ENCODE assay signal across 18 cellular contexts in genomic region chr14:99800781-99801180, GRCh38. TPM values are rescaled to one million over a fixed set of nuclear protein-coding genes. Genes with fewer than 3 reads are reported as not detected.
DNase-seq lines count a peak whose midpoint lies in the region; ATAC-seq and TF ChIP-seq lines count a peak whose summit lies in the region.
"Had no signal": no experiment of that assay in that cellular context is flagged by ENCODE, and none has a peak within 500 bp of the region (broad histone marks: within the 10 kb centered on the region; RNA-seq: fewer than 3 reads in every experiment).

No MANE protein-coding gene starts in this region.

- POLR2A ChIA-PET in HEK293 (lab: Yijun Ruan, JAX), result no interaction called here

- CTCF ChIA-PET in HEK293 (lab: Yijun Ruan, JAX), result no interaction called here
- CTCF ChIA-PET in activated naive CD4-positive, alpha-beta T cell treated with anti-CD3 and anti-CD28 coated beads, Interleukin-2, amount 10 ng/mL, durations not matched to agents 7 days and 5 days (lab: Charles Lee), result no interaction called here

- H3K9me3 ChIP-seq in HEK293 (ENCODE audit: control insufficient read depth, insufficient read depth, low read depth, low read length) (no peaks in the 10 kb centered on the region), sigmoid colon (no peaks in the 10 kb centered on the region)

- TF ChIP-seq CTCF in HEK293 (tag by site-specific recombination; IDR thresholded peaks at IDR 0.05) (no peak), glutamatergic neuron (IDR thresholded peaks at IDR 0.05; ENCODE audit: partially characterized antibody, unreplicated experiment) (no peak), omental fat pad (IDR thresholded peaks at IDR 0.05) (no peak), sigmoid colon (IDR thresholded peaks at IDR 0.05) (no peak)

- H3K4me3 Mint-ChIP-seq in glutamatergic neuron (ENCODE audit: unreplicated experiment), result peak overlapping the region; percentile 38
- H3K4me3 Mint-ChIP-seq in activated naive CD4-positive, alpha-beta T cell treated with anti-CD3 and anti-CD28 coated beads, Interleukin-2, amount 10 ng/mL, durations not matched to agents 7 days and 5 days, result no peak overlapping the region
- H3K4me3 Mint-ChIP-seq: CD14-positive monocyte; CD4-positive, alpha-beta memory T cell; H9 had no signal

- WGBS in sigmoid colon, 2 donors, result 62 to 80% methylated on average over 5 of the region's 5 CpGs

- DNase-seq in ELF-1 (ENCODE audit: low read depth, low spot score), result peak; percentile 31
- no peak for DNase-seq in glutamatergic neuron
- DNase-seq in omental fat pad (ENCODE audit: low spot score), result no peak
- no peak for DNase-seq in activated naive CD4-positive, alpha-beta T cell treated with anti-CD3 and anti-CD28 coated beads, Interleukin-2, amount 10 ng/mL, durations not matched to agents 7 days and 5 days
- no peak for DNase-seq in sigmoid colon
- DNase-seq in SIG-M5 treated with dmso at 0.1 percent for 504 hours (lab: John Stamatoyannopoulos, UW; ENCODE audit: unreplicated experiment), result no peak
- DNase-seq: 8988T; Calu3; CD4-positive, alpha-beta memory T cell; DMS79 treated with DMSO at 0.1 percent for 48 hours; GM23248; H9 had no signal

- no peaks in the 10 kb centered on the region for H3K27me3 ChIP-seq in sigmoid colon

- H3K27ac ChIP-seq in HEK293 (ENCODE audit: extremely low read depth, low read depth, low read length), result no peak overlapping the region
- no peak overlapping the region for H3K27ac ChIP-seq in sigmoid colon
- H3K27ac ChIP-seq: BLaER1, GM23248 had no signal

- peaks cover 2% of the 10 kb centered on the region for H3K27me3 Mint-ChIP-seq in glutamatergic neuron (ENCODE audit: unreplicated experiment)
- H3K27me3 Mint-ChIP-seq in activated naive CD4-positive, alpha-beta T cell treated with anti-CD3 and anti-CD28 coated beads, Interleukin-2, amount 10 ng/mL, durations not matched to agents 7 days and 5 days, result peaks cover 64% of the 10 kb centered on the region

- peaks cover 9% of the 10 kb centered on the region for H3K36me3 Mint-ChIP-seq in glutamatergic neuron (ENCODE audit: unreplicated experiment)
- no peaks in the 10 kb centered on the region for H3K36me3 Mint-ChIP-seq in activated naive CD4-positive, alpha-beta T cell treated with anti-CD3 and anti-CD28 coated beads, Interleukin-2, amount 10 ng/mL, durations not matched to agents 7 days and 5 days
- H3K36me3 Mint-ChIP-seq: CD14-positive monocyte; CD4-positive, alpha-beta memory T cell had no signal

- no peak overlapping the region for H3K4me3 ChIP-seq in HEK293 (ENCODE audit: low read depth, low read length)
- no peak overlapping the region for H3K4me3 ChIP-seq in sigmoid colon
- H3K4me3 ChIP-seq: BLaER1, GM12878, GM23248 had no signal

- intact Hi-C loops in sigmoid colon (cut with DNase I), result no loop called here

- H3K36me3 ChIP-seq in HEK293 (ENCODE audit: control insufficient read depth in 2 of 2, insufficient read depth in 1 of 2, low read length in 2 of 2) (no peaks in the 10 kb centered on the region), sigmoid colon (no peaks in the 10 kb centered on the region)
- H3K36me3 ChIP-seq: BLaER1 had no signal

- no peak for TF ChIP-seq POLR2A in sigmoid colon (IDR thresholded peaks at IDR 0.05)

- H3K4me1 Mint-ChIP-seq in glutamatergic neuron (ENCODE audit: low read depth, unreplicated experiment), result peaks cover 39% of the 10 kb centered on the region
- no peaks in the 10 kb centered on the region for H3K4me1 Mint-ChIP-seq in activated naive CD4-positive, alpha-beta T cell treated with anti-CD3 and anti-CD28 coated beads, Interleukin-2, amount 10 ng/mL, durations not matched to agents 7 days and 5 days
- H3K4me1 Mint-ChIP-seq: CD14-positive monocyte; CD4-positive, alpha-beta memory T cell had no signal

- peak; percentile 16 for ATAC-seq in omental fat pad (ENCODE audit: low FRiP score)
- ATAC-seq in GM18858 (IDR thresholded peaks at IDR 0.05; ENCODE audit: unreplicated experiment), result no peak
- ATAC-seq: GM12878 had no signal

- H3K4me1 ChIP-seq in HEK293 (ENCODE audit: control insufficient read depth, insufficient read depth, low read length) (peaks cover 32% of the 10 kb centered on the region), sigmoid colon (peaks cover 0 to 30% (median 13%) of the 10 kb centered on the region in 4 donors)
- H3K4me1 ChIP-seq: BLaER1 had no signal

- no peak for TF ChIP-seq EP300 in sigmoid colon (IDR thresholded peaks at IDR 0.05)

- H3K9me3 Mint-ChIP-seq in glutamatergic neuron (ENCODE audit: unreplicated experiment), result peaks cover 6% of the 10 kb centered on the region
- H3K9me3 Mint-ChIP-seq in activated naive CD4-positive, alpha-beta T cell treated with anti-CD3 and anti-CD28 coated beads, Interleukin-2, amount 10 ng/mL, durations not matched to agents 7 days and 5 days, result no peaks in the 10 kb centered on the region
- H3K9me3 Mint-ChIP-seq: CD4-positive, alpha-beta memory T cell; H9 had no signal

- H3K27ac Mint-ChIP-seq in glutamatergic neuron (ENCODE audit: unreplicated experiment), result peak overlapping the region; percentile 48
- H3K27ac Mint-ChIP-seq in activated naive CD4-positive, alpha-beta T cell treated with anti-CD3 and anti-CD28 coated beads, Interleukin-2, amount 10 ng/mL, durations not matched to agents 7 days and 5 days, result no peak overlapping the region
- H3K27ac Mint-ChIP-seq: CD14-positive monocyte; CD4-positive, alpha-beta memory T cell; H9 had no signal

TF ChIP-seq in HEK293, 187 proteins besides CTCF, POLR2A, EP300 and RAD21:
- TF ChIP-seq ZFP3 (tag by site-specific recombination; IDR thresholded peaks at IDR 0.05; ENCODE audit: low read depth) (no peak), ZIC2 (tag by site-specific recombination; IDR thresholded peaks at IDR 0.05) (peak; percentile 36)

RNA-seq across cellular contexts. Expression of gene EML1, which starts 7.6 kb away (rescaled TPM):
- total RNA-seq in glutamatergic neuron (ENCODE audit: unreplicated experiment), result 73.6 TPM
- 10 to 100 TPM; 33.2 to 88.0 (median 43.5) TPM for total RNA-seq in omental fat pad
- 100 to 1,000 TPM in 3 of 4 donors, 10 to 100 TPM in 1; 91.5 to 148 (median 141) TPM for total RNA-seq in sigmoid colon
- polyA plus RNA-seq in sigmoid colon, result 1 to 10 TPM; 3.9 to 7.8 (median 5.0) TPM
- total RNA-seq: HT-29 had no signal
- polyA plus RNA-seq: CD14-positive monocyte; CD4-positive, alpha-beta memory T cell had no signal
